In genomic region chr17:21272881-21273839, GRCh38 we compare ENCODE assay signal across 24 cellular contexts. TPM values are rescaled to one million over a fixed set of nuclear protein-coding genes. Genes with fewer than 3 reads are reported as not detected.
DNase-seq lines count a peak whose midpoint lies in the region; FAIRE-seq and TF ChIP-seq lines count a peak whose summit lies in the region.
"Had no signal": no experiment of that assay in that cellular context is flagged by ENCODE, and none has a peak within 500 bp of the region (broad histone marks: within the 10 kb centered on the region; RNA-seq: fewer than 3 reads in every experiment).

No MANE protein-coding gene starts in this region.

- intact Hi-C loops in OCI-LY7 (cut with micrococcal nuclease; ENCODE audit: unreplicated experiment) (no loop called here), sigmoid colon (cut with DNase I) (no loop called here)

- H3K4me3 ChIP-seq in OCI-LY7 (ENCODE audit: low read depth, low read length, poor library complexity, severe bottlenecking) (no peak overlapping the region), sigmoid colon (no peak overlapping the region)
- H3K4me3 ChIP-seq: cardiac muscle cell, hepatocyte, lower lobe of right lung, spleen, upper lobe of left lung had no signal

- H3K27ac Mint-ChIP-seq in nephron = no peak overlapping the region
- H3K27ac Mint-ChIP-seq: activated CD4-positive, alpha-beta T cell treated with anti-CD3 and anti-CD28 coated beads for 36 hours; activated CD8-positive, alpha-beta memory T cell treated with anti-CD3 and anti-CD28 coated beads, Interleukin-2, amount 10 ng/mL, durations not matched to agents 7 days and 5 days had no signal

- H3K27me3 ChIP-seq in sigmoid colon = no peaks in the 10 kb centered on the region
- H3K27me3 ChIP-seq: hepatocyte, spleen, upper lobe of left lung had no signal

- FAIRE-seq in HTR-8/SVneo (lab: Jason Lieb, UNC) = peak; percentile 72
- FAIRE-seq: H1 had no signal

- no peaks in the 10 kb centered on the region for H3K79me2 ChIP-seq in OCI-LY7 (ENCODE audit: insufficient read depth, low read depth, low read length)
- H3K79me2 ChIP-seq: hepatocyte had no signal

- H3K4me1 Mint-ChIP-seq in nephron = peaks cover 14% of the 10 kb centered on the region

- H3K9me3 ChIP-seq in OCI-LY7 (ENCODE audit: low read length) = no peaks in the 10 kb centered on the region
- H3K9me3 ChIP-seq in sigmoid colon = no peaks in the 10 kb centered on the region
- H3K9me3 ChIP-seq: lower lobe of right lung, spleen, upper lobe of left lung had no signal

- peaks cover 32% of the 10 kb centered on the region for H3K27me3 Mint-ChIP-seq in nephron (ENCODE audit: low read depth)
- H3K27me3 Mint-ChIP-seq: activated CD4-positive, alpha-beta T cell treated with anti-CD3 and anti-CD28 coated beads for 36 hours; activated CD8-positive, alpha-beta memory T cell treated with anti-CD3 and anti-CD28 coated beads, Interleukin-2, amount 10 ng/mL, durations not matched to agents 7 days and 5 days had no signal

- H3K4me1 ChIP-seq in OCI-LY7 (ENCODE audit: insufficient read depth, low read length, poor library complexity, severe bottlenecking) = peaks cover 51% of the 10 kb centered on the region
- H3K4me1 ChIP-seq in sigmoid colon = peaks cover 0 to 19% (median 15%) of the 10 kb centered on the region in 4 donors

- H4K20me1 ChIP-seq in OCI-LY7 (ENCODE audit: insufficient read depth, low read length) = no peaks in the 10 kb centered on the region

- TF ChIP-seq POLR2A in sigmoid colon (IDR thresholded peaks at IDR 0.05) = no peak

- H3K4me3 Mint-ChIP-seq in nephron = peak overlapping the region; percentile 35 to 53 (median 37)
- H3K4me3 Mint-ChIP-seq: activated CD4-positive, alpha-beta T cell treated with anti-CD3 and anti-CD28 coated beads for 36 hours; activated CD8-positive, alpha-beta memory T cell treated with anti-CD3 and anti-CD28 coated beads, Interleukin-2, amount 10 ng/mL, durations not matched to agents 7 days and 5 days had no signal

- peak overlapping the region; percentile 45; the same call in 1 of the 2 replicates for H2AFZ ChIP-seq in OCI-LY7 (ENCODE audit: low read length)
- H2AFZ ChIP-seq: hepatocyte had no signal

- no peaks in the 10 kb centered on the region for H3K36me3 Mint-ChIP-seq in nephron (ENCODE audit: low read depth)
- H3K36me3 Mint-ChIP-seq: activated CD8-positive, alpha-beta memory T cell treated with anti-CD3 and anti-CD28 coated beads, Interleukin-2, amount 10 ng/mL, durations not matched to agents 7 days and 5 days had no signal

- 49 to 73% methylated on average over 14 of the region's 14 CpGs for WGBS in sigmoid colon, 2 donors

- CTCF ChIA-PET in OCI-LY7 (lab: Charles Lee; ENCODE audit: unreplicated experiment) = no interaction called here

- POLR2A ChIA-PET in OCI-LY7 (lab: Charles Lee) = interaction anchor here (1.1 kb wide), 1 partner anchor 9 kb away, joined by 4 read pairs; no protein-coding TSS in a partner anchor

- no peak overlapping the region; the same call in 1 of the 2 replicates for H3K4me2 ChIP-seq in OCI-LY7 (ENCODE audit: low read length)
- H3K4me2 ChIP-seq: hepatocyte had no signal

- DNase-seq in HTR-8/SVneo (ENCODE audit: insufficient read length, low spot score) (no peak), OCI-LY7 (ENCODE audit: low spot score) (peak; percentile 35), amniotic epithelial cell (ENCODE audit: low read depth) (peak; percentile 38), sigmoid colon (no peak), OCI-M2 (lab: John Stamatoyannopoulos, UW; ENCODE audit: unreplicated experiment) (no peak)
- DNase-seq in activated CD8-positive, alpha-beta memory T cell treated with anti-CD3 and anti-CD28 coated beads, Interleukin-2, amount 50 U/mL, for 48 hours = no peak
- DNase-seq: activated CD4-positive, alpha-beta T cell treated with anti-CD3 and anti-CD28 coated beads for 36 hours; activated CD8-positive, alpha-beta memory T cell treated with anti-CD3 and anti-CD28 coated beads, Interleukin-2, amount 10 ng/mL, durations not matched to agents 7 days and 5 days; activated effector memory CD4-positive, alpha-beta T cell treated with anti-CD3 and anti-CD28 coated beads, Interleukin-2, amount 50 U/mL, for 16 hours; COR-L47; dermis blood vessel endothelial cell; foreskin fibroblast; lower lobe of right lung; NCI-H1436 treated with DMSO at 0.1 percent for 48 hours; NCI-H345; NCI-H82; RPMI8226; spleen; stimulated activated CD4-positive, alpha-beta T cell treated with anti-CD3 and anti-CD28 coated beads, Interleukin-4, amount 100 ng/mL, for 4 hours had no signal

- no peaks in the 10 kb centered on the region for H3K9me3 Mint-ChIP-seq in nephron

- H3K36me3 ChIP-seq in OCI-LY7 (ENCODE audit: insufficient read depth, low read length) (no peaks in the 10 kb centered on the region), sigmoid colon (no peaks in the 10 kb centered on the region)
- H3K36me3 ChIP-seq: cardiac muscle cell, lower lobe of right lung, spleen, upper lobe of left lung had no signal

- no peak overlapping the region for H3K27ac ChIP-seq in OCI-LY7 (ENCODE audit: low read depth, low read length, poor library complexity, severe bottlenecking)
- no peak overlapping the region for H3K27ac ChIP-seq in sigmoid colon
- H3K27ac ChIP-seq: cardiac muscle cell, hepatocyte, lower lobe of right lung, spleen, upper lobe of left lung had no signal

- no TSS peak for BruUV-seq in OCI-LY7 (replicated peaks; lab: Mats Ljungman, UMichigan)

- no peaks in the 10 kb centered on the region for H3K9me2 ChIP-seq in OCI-LY7 (ENCODE audit: insufficient read depth, low read length)

- TF ChIP-seq CTCF in OCI-LY7 (conservative IDR thresholded peaks at IDR 0.05; ENCODE audit: low read length) (no peak), nephron (IDR thresholded peaks at IDR 0.05; ENCODE audit: unreplicated experiment in 3 of 3) (no peak), sigmoid colon (IDR thresholded peaks at IDR 0.05) (no peak)

- TF ChIP-seq EP300 in sigmoid colon (IDR thresholded peaks at IDR 0.05) = no peak

RNA-seq across cellular contexts. Expression of gene MAP2K3, which starts 11.4 kb away (rescaled TPM):
- total RNA-seq in OCI-LY7 (2014; rRNA removed; shearing (Covaris generic)) = 13.6 and 27.8 TPM in 2 replicates
- total RNA-seq in OCI-LY7 (2022) (70.3 and 71.5 TPM in 2 replicates), sigmoid colon (10 to 100 TPM in 3 of 4 donors, 1 to 10 TPM in 1; 9.5 to 23.3 (median 13.3) TPM)
- polyA plus RNA-seq in sigmoid colon = 10 to 100 TPM; 43.8 to 59.1 (median 54.8) TPM

RNA-seq across cellular contexts. Expression of gene NATD1, which starts 19.9 kb away (rescaled TPM):
- total RNA-seq in OCI-LY7 (2014; rRNA removed; shearing (Covaris generic)) = 0.41 and 0.85 TPM in 2 replicates
- total RNA-seq in OCI-LY7 (2022) (6.0 and 6.8 TPM in 2 replicates), sigmoid colon (10 to 100 TPM in 2 of 4 donors, 1 to 10 TPM in 2; 6.8 to 13.8 (median 9.9) TPM)
- polyA plus RNA-seq in sigmoid colon = 1 to 10 TPM; 2.5 to 4.5 (median 3.6) TPM

RNA-seq across cellular contexts. Expression of gene TMEM11, which starts 59.2 kb away (rescaled TPM):
- total RNA-seq in OCI-LY7 (2014; rRNA removed; shearing (Covaris generic)) = 26.8 and 27.3 TPM in 2 replicates
- total RNA-seq in OCI-LY7 (2022) (32.7 and 34.0 TPM in 2 replicates), sigmoid colon (10 to 100 TPM; 14.5 to 32.8 (median 22.4) TPM)
- 10 to 100 TPM; 27.7 to 51.6 (median 40.2) TPM for polyA plus RNA-seq in sigmoid colon

Comparison
In these comparisons a context has a peak if more than half of its experiments do, and no peak if none do; other contexts are left out.
1. DNase-seq: peak in OCI-LY7 (single experiment) and amniotic epithelial cell (single experiment); none in HTR-8/SVneo (single experiment), activated CD8-positive, alpha-beta memory T cell treated with anti-CD3 and anti-CD28 coated beads, Interleukin-2, amount 50 U/mL, for 48 hours (single experiment), sigmoid colon (single experiment) and OCI-M2 (single experiment).